In the genomic region with DNA sequence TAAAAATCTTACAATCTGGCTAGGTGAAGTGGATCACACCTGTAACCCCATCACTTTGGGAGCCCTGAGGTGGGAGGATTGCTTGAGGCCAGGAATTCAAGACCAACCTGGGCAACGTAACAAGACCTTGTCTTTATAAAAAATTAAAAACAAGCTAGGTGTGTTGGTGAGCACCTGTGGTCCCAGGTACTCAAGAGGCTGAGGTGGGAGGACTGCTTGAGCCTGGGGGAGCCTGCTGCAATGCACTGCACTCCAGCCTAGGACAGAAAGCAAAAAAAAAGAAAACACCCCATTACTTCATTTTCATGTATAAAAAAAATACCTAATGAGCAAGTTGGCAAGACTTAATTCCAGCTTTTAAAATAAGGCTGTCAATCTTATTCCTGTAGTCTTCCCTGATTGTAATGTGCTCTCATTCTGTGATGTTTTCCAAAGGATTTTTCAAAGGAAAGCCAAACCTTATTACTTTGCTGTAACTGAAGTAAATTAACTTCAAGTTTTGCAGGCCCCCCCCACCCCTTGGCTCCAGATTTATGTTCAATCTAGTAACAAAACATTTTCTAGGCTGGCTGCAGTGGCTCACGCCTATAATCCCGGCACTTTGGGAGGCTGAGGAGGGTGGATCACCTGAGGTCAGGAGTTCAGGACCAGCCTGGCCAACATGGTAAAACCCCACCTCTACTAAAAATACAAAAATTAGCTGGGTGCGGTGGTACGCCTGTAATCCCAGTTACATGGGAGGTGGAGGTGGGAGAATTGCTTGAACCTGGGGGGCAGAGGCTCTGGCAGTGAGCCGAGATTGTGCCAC, we compare ENCODE assay signal across 2 cellular contexts.
A peak's percentile ranks its signal among the peaks of the same experiment; 100 is the strongest.
TF ChIP-seq lines count a peak whose summit lies in the region.

No MANE protein-coding gene starts in this region.

TF ChIP-seq in HepG2, 621 proteins besides CTCF, POLR2A, EP300 and RAD21:
- TF ChIP-seq POLR2AphosphoS5 (IDR thresholded peaks at IDR 0.05; ENCODE audit: low read depth, low read length) (peak; percentile 36; the same call in 1 of the 2 replicates), PAF1 (CRISPR knock-in tag; IDR thresholded peaks at IDR 0.05) (0 out of 2 replicates have a peak, but pooled peaks have one; percentile 32), AGO2 (optimal IDR thresholded peaks at IDR 0.05; ENCODE audit: low read depth, low read length) (peak; percentile 34), MAFF (IDR thresholded peaks at IDR 0.05; ENCODE audit: low read depth, low read length) (no peak), ZFAT (CRISPR knock-in tag; conservative IDR thresholded peaks at IDR 0.05) (no peak), POLR2AphosphoS2 (IDR thresholded peaks at IDR 0.05; ENCODE audit: low read depth, low read length) (peak; percentile 72; the same call in 1 of the 2 replicates), RBM22 (optimal IDR thresholded peaks at IDR 0.05; ENCODE audit: low read length) (peak; percentile 84), BRD4 (CRISPR knock-in tag; IDR thresholded peaks at IDR 0.05) (no peak), POLR2G (IDR thresholded peaks at IDR 0.05; ENCODE audit: low read depth, low read length) (peak; percentile 47), NFKB2 (CRISPR knock-in tag; IDR thresholded peaks at IDR 0.05; ENCODE audit: borderline replicate concordance) (no peak)
- TF ChIP-seq, protein P1, sequence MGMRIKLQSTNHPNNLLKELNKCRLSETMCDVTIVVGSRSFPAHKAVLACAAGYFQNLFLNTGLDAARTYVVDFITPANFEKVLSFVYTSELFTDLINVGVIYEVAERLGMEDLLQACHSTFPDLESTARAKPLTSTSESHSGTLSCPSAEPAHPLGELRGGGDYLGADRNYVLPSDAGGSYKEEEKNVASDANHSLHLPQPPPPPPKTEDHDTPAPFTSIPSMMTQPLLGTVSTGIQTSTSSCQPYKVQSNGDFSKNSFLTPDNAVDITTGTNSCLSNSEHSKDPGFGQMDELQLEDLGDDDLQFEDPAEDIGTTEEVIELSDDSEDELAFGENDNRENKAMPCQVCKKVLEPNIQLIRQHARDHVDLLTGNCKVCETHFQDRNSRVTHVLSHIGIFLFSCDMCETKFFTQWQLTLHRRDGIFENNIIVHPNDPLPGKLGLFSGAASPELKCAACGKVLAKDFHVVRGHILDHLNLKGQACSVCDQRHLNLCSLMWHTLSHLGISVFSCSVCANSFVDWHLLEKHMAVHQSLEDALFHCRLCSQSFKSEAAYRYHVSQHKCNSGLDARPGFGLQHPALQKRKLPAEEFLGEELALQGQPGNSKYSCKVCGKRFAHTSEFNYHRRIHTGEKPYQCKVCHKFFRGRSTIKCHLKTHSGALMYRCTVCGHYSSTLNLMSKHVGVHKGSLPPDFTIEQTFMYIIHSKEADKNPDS (CRISPR knock-in tag; IDR thresholded peaks at IDR 0.05) = no peak
- TF ChIP-seq, protein P2, sequence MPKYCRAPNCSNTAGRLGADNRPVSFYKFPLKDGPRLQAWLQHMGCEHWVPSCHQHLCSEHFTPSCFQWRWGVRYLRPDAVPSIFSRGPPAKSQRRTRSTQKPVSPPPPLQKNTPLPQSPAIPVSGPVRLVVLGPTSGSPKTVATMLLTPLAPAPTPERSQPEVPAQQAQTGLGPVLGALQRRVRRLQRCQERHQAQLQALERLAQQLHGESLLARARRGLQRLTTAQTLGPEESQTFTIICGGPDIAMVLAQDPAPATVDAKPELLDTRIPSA (CRISPR knock-in tag; IDR thresholded peaks at IDR 0.05; ENCODE audit: borderline replicate concordance) = no peak

TF ChIP-seq in K562, 482 proteins besides CTCF, POLR2A, EP300 and RAD21 (continues in another document):
- TF ChIP-seq RAD51 (IDR thresholded peaks at IDR 0.05; ENCODE audit: borderline replicate concordance, low read depth) (no peak), ZNF436 (CRISPR knock-in tag; IDR thresholded peaks at IDR 0.05) (no peak), CUX1 (CRISPR knock-in tag; IDR thresholded peaks at IDR 0.05) (no peak), CBX1 (IDR thresholded peaks at IDR 0.05; ENCODE audit: low read depth) (no peak), POLR2AphosphoS5 (IDR thresholded peaks at IDR 0.05; ENCODE audit: control insufficient read depth, insufficient read depth, low read depth, low read length) (peak; percentile 48; the same call in 1 of the 2 replicates), DIDO1 (tag; IDR thresholded peaks at IDR 0.05; ENCODE audit: low read depth) (no peak), SMARCE1 (IDR thresholded peaks at IDR 0.05) (no peak), SMARCA4 (IDR thresholded peaks at IDR 0.05) (no peak), ZNF551 (CRISPR knock-in tag; IDR thresholded peaks at IDR 0.05) (peak; percentile 65; the same call in 1 of the 2 replicates), TAL1 (IDR thresholded peaks at IDR 0.05) (no peak), ZNF609 (CRISPR knock-in tag; IDR thresholded peaks at IDR 0.05; ENCODE audit: borderline replicate concordance) (no peak), ZKSCAN1 (IDR thresholded peaks at IDR 0.05; ENCODE audit: low read depth, low read length) (no peak), ZEB2 (IDR thresholded peaks at IDR 0.05) (peak; percentile 51; the same call in 1 of the 2 replicates), NR2F6 (CRISPR knock-in tag; IDR thresholded peaks at IDR 0.05) (no peak), ZBTB17 (CRISPR knock-in tag; IDR thresholded peaks at IDR 0.05) (no peak), DACH1 (IDR thresholded peaks at IDR 0.05; ENCODE audit: partially characterized antibody) (no peak), SUPT5H (IDR thresholded peaks at IDR 0.05) (peak; percentile 71), EGR1 (conservative IDR thresholded peaks at IDR 0.05) (no peak), CBFA2T2 (conservative IDR thresholded peaks at IDR 0.05) (no peak), ETV1 (tag; conservative IDR thresholded peaks at IDR 0.05; ENCODE audit: low read depth) (no peak), CBX3 (IDR thresholded peaks at IDR 0.05; ENCODE audit: borderline replicate concordance in 1 of 2, low read length in 2 of 2) (no peak), ZBTB33 (CRISPR knock-in tag; IDR thresholded peaks at IDR 0.05) (no peak), POLR2AphosphoS2 (IDR thresholded peaks at IDR 0.05; ENCODE audit: low read length) (peak; percentile 22; the same call in 1 of the 2 replicates), CREB5 (CRISPR knock-in tag; IDR thresholded peaks at IDR 0.05) (no peak), ZNF239 (CRISPR knock-in tag; IDR thresholded peaks at IDR 0.05) (no peak), ILF3 (IDR thresholded peaks at IDR 0.05; ENCODE audit: borderline replicate concordance) (0 out of 2 replicates have a peak, but pooled peaks have one; percentile 31), ZNF583 (CRISPR knock-in tag; IDR thresholded peaks at IDR 0.05) (no peak), OTX1 (CRISPR knock-in tag; IDR thresholded peaks at IDR 0.05) (no peak)
- TF ChIP-seq, protein P3, sequence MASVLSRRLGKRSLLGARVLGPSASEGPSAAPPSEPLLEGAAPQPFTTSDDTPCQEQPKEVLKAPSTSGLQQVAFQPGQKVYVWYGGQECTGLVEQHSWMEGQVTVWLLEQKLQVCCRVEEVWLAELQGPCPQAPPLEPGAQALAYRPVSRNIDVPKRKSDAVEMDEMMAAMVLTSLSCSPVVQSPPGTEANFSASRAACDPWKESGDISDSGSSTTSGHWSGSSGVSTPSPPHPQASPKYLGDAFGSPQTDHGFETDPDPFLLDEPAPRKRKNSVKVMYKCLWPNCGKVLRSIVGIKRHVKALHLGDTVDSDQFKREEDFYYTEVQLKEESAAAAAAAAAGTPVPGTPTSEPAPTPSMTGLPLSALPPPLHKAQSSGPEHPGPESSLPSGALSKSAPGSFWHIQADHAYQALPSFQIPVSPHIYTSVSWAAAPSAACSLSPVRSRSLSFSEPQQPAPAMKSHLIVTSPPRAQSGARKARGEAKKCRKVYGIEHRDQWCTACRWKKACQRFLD (CRISPR knock-in tag; IDR thresholded peaks at IDR 0.05) = no peak
- TF ChIP-seq, protein P4, sequence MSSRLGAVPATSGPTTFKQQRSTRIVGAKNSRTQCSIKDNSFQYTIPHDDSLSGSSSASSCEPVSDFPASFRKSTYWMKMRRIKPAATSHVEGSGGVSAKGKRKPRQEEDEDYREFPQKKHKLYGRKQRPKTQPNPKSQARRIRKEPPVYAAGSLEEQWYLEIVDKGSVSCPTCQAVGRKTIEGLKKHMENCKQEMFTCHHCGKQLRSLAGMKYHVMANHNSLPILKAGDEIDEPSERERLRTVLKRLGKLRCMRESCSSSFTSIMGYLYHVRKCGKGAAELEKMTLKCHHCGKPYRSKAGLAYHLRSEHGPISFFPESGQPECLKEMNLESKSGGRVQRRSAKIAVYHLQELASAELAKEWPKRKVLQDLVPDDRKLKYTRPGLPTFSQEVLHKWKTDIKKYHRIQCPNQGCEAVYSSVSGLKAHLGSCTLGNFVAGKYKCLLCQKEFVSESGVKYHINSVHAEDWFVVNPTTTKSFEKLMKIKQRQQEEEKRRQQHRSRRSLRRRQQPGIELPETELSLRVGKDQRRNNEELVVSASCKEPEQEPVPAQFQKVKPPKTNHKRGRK (tag; IDR thresholded peaks at IDR 0.05) = no peak
